ENCODE assay signal across 33 cellular contexts in the genomic region with DNA sequence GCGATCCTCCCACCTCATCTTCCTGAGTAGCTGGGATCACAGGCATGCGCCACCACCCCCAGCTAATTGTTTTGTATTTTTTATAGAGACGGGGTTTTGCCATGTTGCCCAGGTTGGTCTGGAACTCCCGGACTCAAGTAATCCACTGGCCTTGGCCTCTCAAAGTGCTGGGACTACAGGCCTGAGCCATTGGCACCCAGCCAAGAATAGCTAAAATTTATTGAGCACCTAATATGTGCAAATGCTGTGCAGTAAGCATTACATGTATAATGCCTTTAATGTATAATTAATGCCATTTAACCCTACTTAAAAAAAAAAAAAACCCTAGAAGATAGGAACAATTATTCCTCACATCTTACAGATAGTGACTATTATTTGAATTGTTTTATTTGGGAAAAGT.
"Had no signal": no experiment of that assay in that cellular context is flagged by ENCODE, and none has a peak within 500 bp of the region (broad histone marks: within the 10 kb centered on the region; RNA-seq: fewer than 3 reads in every experiment).

No MANE protein-coding gene starts in this region.

- DNase-seq: activated effector memory CD4-positive, alpha-beta T cell treated with anti-CD3 and anti-CD28 coated beads, Interleukin-2, amount 50 U/mL, for 16 hours; activated effector memory CD4-positive, alpha-beta T cell treated with Interleukin-2 at 50 U/mL for 16 hours; activated gamma-delta T cell; activated gamma-delta T cell treated with Interleukin-2 at 50 U/mL for 16 hours; activated naive CD4-positive, alpha-beta T cell; activated naive CD4-positive, alpha-beta T cell treated with anti-CD3 and anti-CD28 coated beads for 36 hours; activated naive CD4-positive, alpha-beta T cell treated with anti-CD3 and anti-CD28 coated beads, Interleukin-2, amount 10 ng/mL, durations not matched to agents 7 days and 5 days; activated naive CD4-positive, alpha-beta T cell treated with anti-CD3 and anti-CD28 coated beads, Interleukin-2, amount 50 U/mL, for 16 hours; activated naive CD4-positive, alpha-beta T cell treated with Interleukin-2 at 50 U/mL for 16 hours; activated naive CD8-positive, alpha-beta T cell treated with anti-CD3 and anti-CD28 coated beads for 36 hours; activated naive CD8-positive, alpha-beta T cell treated with anti-CD3 and anti-CD28 coated beads, Interleukin-2, amount 10 ng/mL, durations not matched to agents 7 days and 5 days; activated naive CD8-positive, alpha-beta T cell treated with anti-CD3 and anti-CD28 coated beads, Interleukin-2, amount 50 U/mL, for 24 hours; activated T-cell treated with anti-CD3 and anti-CD28 coated beads, Interleukin-2, amount 50 U/mL, for 4 hours; activated T-cell treated with anti-CD3 and anti-CD28 coated beads, Interleukin-2, amount 50 U/mL, for 48 hours; activated T-cell treated with anti-CD3 and anti-CD28 coated beads, Interleukin-2, amount 50 U/mL, for 72 hours; adrenal gland; amniotic stem cell; amygdala; anterior cingulate cortex; aorta; body of pancreas; brain microvascular endothelial cell; caudate nucleus; central memory CD4-positive, alpha-beta T cell; cerebellar nuclear complex had no signal

- H3K27me3 ChIP-seq: adrenal gland, ascending aorta, body of pancreas, brain microvascular endothelial cell, breast epithelium, cardiac muscle cell had no signal

- ATAC-seq: activated naive CD4-positive, alpha-beta T cell treated with anti-CD3 and anti-CD28 coated beads, Interleukin-2, amount 50 U/mL, for 72 hours; activated naive CD8-positive, alpha-beta T cell treated with anti-CD3 and anti-CD28 coated beads, Interleukin-2, amount 50 U/mL, for 24 hours; activated T-cell treated with anti-CD3 and anti-CD28 coated beads, Interleukin-2, amount 50 U/mL, for 4 hours; activated T-cell treated with anti-CD3 and anti-CD28 coated beads, Interleukin-2, amount 50 U/mL, for 72 hours; activated T-helper 17 cell treated with anti-CD3 and anti-CD28 coated beads, Interleukin-2, amount 50 U/mL, for 72 hours; body of pancreas had no signal

- FAIRE-seq: astrocyte, bronchial epithelial cell, colon had no signal

- H3K4me1 ChIP-seq: adrenal gland, ascending aorta, body of pancreas, breast epithelium had no signal

- H3K9me3 ChIP-seq: adrenal gland, ascending aorta, body of pancreas, breast epithelium had no signal

- H3K4me3 ChIP-seq: adrenal gland, ascending aorta, body of pancreas, breast epithelium, cardiac muscle cell had no signal

- H3K36me3 ChIP-seq: adrenal gland, ascending aorta, brain microvascular endothelial cell, breast epithelium, cardiac muscle cell had no signal

- H3K27ac ChIP-seq: adrenal gland, ascending aorta, body of pancreas, brain microvascular endothelial cell, breast epithelium, cardiac muscle cell had no signal
